Comparison of ENCODE assay signal across 10 cellular contexts in genomic region chr1:154433161-154433681, GRCh38. TPM values are rescaled to one million over a fixed set of nuclear protein-coding genes. Genes with fewer than 3 reads are reported as not detected.
DNase-seq lines count a peak whose midpoint lies in the region; ATAC-seq and TF ChIP-seq lines count a peak whose summit lies in the region.
"Had no signal": no experiment of that assay in that cellular context is flagged by ENCODE, and none has a peak within 500 bp of the region (broad histone marks: within the 10 kb centered on the region; RNA-seq: fewer than 3 reads in every experiment).

No MANE protein-coding gene starts in this region.

- H3K4me3 ChIP-seq in right lobe of liver: no peak overlapping the region
- H3K4me3 ChIP-seq in subcutaneous abdominal adipose tissue (ENCODE audit: low read depth in 1 of 5, low read length in 5 of 5): no peak overlapping the region

- ATAC-seq in activated T-cell treated with anti-CD3 and anti-CD28 coated beads, Interleukin-2, amount 50 U/mL, for 72 hours (replicated peaks in 1 of 2): peak; percentile 39 to 53
- ATAC-seq in right lobe of liver: peak; percentile 1 to 11 (median 8)
- ATAC-seq in HG02759 (IDR thresholded peaks at IDR 0.05; ENCODE audit: unreplicated experiment): no peak
- ATAC-seq in HG02588 (IDR thresholded peaks at IDR 0.05; ENCODE audit: unreplicated experiment): no peak

- H3K4me1 ChIP-seq in right lobe of liver (peaks cover 0 to 23% (median 7%) of the 10 kb centered on the region in 4 donors), subcutaneous abdominal adipose tissue (ENCODE audit: control insufficient read depth in 5 of 5, insufficient read depth in 5 of 5, low read length in 5 of 5) (peaks cover 12 to 44% (median 39%) of the 10 kb centered on the region in 5 donors)

- no peaks in the 10 kb centered on the region for H3K27me3 Mint-ChIP-seq in activated T-cell treated with anti-CD3 and anti-CD28 coated beads, Interleukin-2, amount 50 U/mL, for 72 hours (ENCODE audit: low read depth)

- peak overlapping the region in 2 of 5 donors; percentile 48 to 56 for H3K9ac ChIP-seq in subcutaneous abdominal adipose tissue (ENCODE audit: low read length in 5 of 5)

- peaks cover 44% of the 10 kb centered on the region for H3K4me1 Mint-ChIP-seq in activated T-cell treated with anti-CD3 and anti-CD28 coated beads, Interleukin-2, amount 50 U/mL, for 72 hours (ENCODE audit: low read depth)

- H3K36me3 ChIP-seq in right lobe of liver (peaks cover 0 to 98% (median 54%) of the 10 kb centered on the region in 4 donors), subcutaneous abdominal adipose tissue (ENCODE audit: control insufficient read depth in 5 of 5, insufficient read depth in 5 of 5, low read length in 5 of 5) (peaks cover 4 to 25% (median 21%) of the 10 kb centered on the region in 5 donors)

- no peak for TF ChIP-seq POLR2A in right lobe of liver (IDR thresholded peaks at IDR 0.05)

- intact Hi-C loops in right lobe of liver (cut with DNase I): no loop called here

- H3K27ac Mint-ChIP-seq in activated T-cell treated with anti-CD3 and anti-CD28 coated beads, Interleukin-2, amount 50 U/mL, for 72 hours: peak overlapping the region; percentile 54

- TF ChIP-seq CTCF in right lobe of liver (IDR thresholded peaks at IDR 0.05): no peak

- no peak overlapping the region for H3K4me3 Mint-ChIP-seq in activated T-cell treated with anti-CD3 and anti-CD28 coated beads, Interleukin-2, amount 50 U/mL, for 72 hours

- H3K9me3 Mint-ChIP-seq in activated T-cell treated with anti-CD3 and anti-CD28 coated beads, Interleukin-2, amount 50 U/mL, for 72 hours: no peaks in the 10 kb centered on the region

- peaks cover 1 to 2% of the 10 kb centered on the region in 2 donors for H3K36me3 Mint-ChIP-seq in activated T-cell treated with anti-CD3 and anti-CD28 coated beads, Interleukin-2, amount 50 U/mL, for 72 hours (ENCODE audit: insufficient read depth in 2 of 2)

- WGBS in right lobe of liver (ENCODE audit: insufficient coverage, low coverage, low lambda C conversion rate, missing lambda C conversion rate): 62% methylated on average over 2 of the region's 8 CpGs

- H3K9me3 ChIP-seq in right lobe of liver (no peaks in the 10 kb centered on the region), subcutaneous abdominal adipose tissue (ENCODE audit: control insufficient read depth in 5 of 5, low read length in 5 of 5) (no peaks in the 10 kb centered on the region)

- peak; percentile 20 for DNase-seq in activated gamma-delta T cell treated with anti-CD3 and anti-CD28 coated beads, Interleukin-2, amount 50 U/mL, for 16 hours (ENCODE audit: low read depth)
- no peak for DNase-seq in activated gamma-delta T cell (lab: John Stamatoyannopoulos, UW)
- peak; percentile 61 to 62 for DNase-seq in activated T-cell treated with anti-CD3 and anti-CD28 coated beads, Interleukin-2, amount 50 U/mL, for 72 hours
- no peak for DNase-seq in right lobe of liver
- no peak for DNase-seq in NAMALWA (ENCODE audit: low spot score)
- DNase-seq: AML-193, dermis blood vessel endothelial cell had no signal

- no peaks in the 10 kb centered on the region for H3K27me3 ChIP-seq in right lobe of liver
- H3K27me3 ChIP-seq in subcutaneous abdominal adipose tissue (ENCODE audit: control insufficient read depth in 5 of 5, insufficient read depth in 4 of 5, low read length in 5 of 5): no peaks in the 10 kb centered on the region

- H3K27ac ChIP-seq in right lobe of liver (peak overlapping the region in 2 of 3 donors; percentile 6 to 12), subcutaneous abdominal adipose tissue (ENCODE audit: low read depth, low read length) (peak overlapping the region; percentile 89)

RNA-seq across cellular contexts. Expression of gene IL6R, which starts 28.1 kb away (rescaled TPM):
- 10 to 100 TPM in 1 of 2 donors, 1 to 10 TPM in 1; 5.7 to 12.6 TPM for total RNA-seq in activated T-cell treated with anti-CD3 and anti-CD28 coated beads, Interleukin-2, amount 50 U/mL, for 72 hours
- 100 to 1,000 TPM in 2 of 6 experiments, 10 to 100 TPM in 4; 32.2 to 145 (median 68.2) TPM for total RNA-seq in right lobe of liver

Comparison
In these comparisons a context has a peak if more than half of its experiments do, and no peak if none do; other contexts are left out.
1. DNase-seq: peak in activated gamma-delta T cell treated with anti-CD3 and anti-CD28 coated beads, Interleukin-2, amount 50 U/mL, for 16 hours (single experiment) and activated T-cell treated with anti-CD3 and anti-CD28 coated beads, Interleukin-2, amount 50 U/mL, for 72 hours (2 of 2); none in activated gamma-delta T cell (single experiment), right lobe of liver (0 of 3) and NAMALWA (single experiment).
2. ATAC-seq: peak in activated T-cell treated with anti-CD3 and anti-CD28 coated beads, Interleukin-2, amount 50 U/mL, for 72 hours (2 of 2) and right lobe of liver (4 of 4); none in HG02759 (single experiment) and HG02588 (single experiment).